ENCODE assay signal across 26 cellular contexts in the genomic region with DNA sequence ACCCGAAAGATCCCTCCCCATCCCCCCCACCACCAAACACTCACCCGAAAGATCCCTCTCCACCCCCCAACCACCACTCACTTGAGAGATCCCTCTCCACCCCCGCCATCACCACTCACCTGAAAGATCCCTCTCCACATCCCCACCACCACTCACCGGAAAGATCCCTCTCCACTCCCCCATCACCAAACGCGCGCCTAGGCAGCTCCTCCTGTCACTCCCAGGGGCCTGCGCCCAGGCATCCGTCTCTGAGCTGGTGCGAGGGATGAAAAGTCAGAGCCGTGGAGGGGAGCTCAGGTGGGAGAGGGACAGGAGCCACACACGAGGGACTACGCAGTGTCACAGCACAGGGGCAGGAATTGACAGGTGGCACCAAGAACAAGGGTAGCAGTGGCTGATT. TPM values are rescaled to one million over a fixed set of nuclear protein-coding genes. Genes with fewer than 3 reads are reported as not detected.
"Had no signal": no experiment of that assay in that cellular context is flagged by ENCODE, and none has a peak within 500 bp of the region (broad histone marks: within the 10 kb centered on the region; RNA-seq: fewer than 3 reads in every experiment).

No MANE protein-coding gene starts in this region.

- DNase-seq: effector CD4-positive, alpha-beta T cell; hippocampal formation; kidney glomerular epithelial cell; mesendoderm; naive B cell; spleen; stimulated activated CD4-positive, alpha-beta T cell treated with anti-CD3 and anti-CD28 coated beads, Interleukin-15, amount 100 ng/mL, for 24 hours; stimulated activated CD4-positive, alpha-beta T cell treated with anti-CD3 and anti-CD28 coated beads, Interleukin-2, amount 100 ng/mL, for 24 hours; stimulated activated CD4-positive, alpha-beta T cell treated with anti-CD3 and anti-CD28 coated beads, Interleukin-4, amount 100 ng/mL, for 4 hours; stimulated activated naive CD4-positive, alpha-beta T cell; stomach; substantia nigra; transverse colon had no signal

- H3K9me3 ChIP-seq: heart left ventricle, spleen, stomach, thoracic aorta, transverse colon had no signal

- H3K27me3 Mint-ChIP-seq: naive B cell had no signal

- H3K4me3 ChIP-seq: heart left ventricle, stomach, thoracic aorta, transverse colon had no signal

- H3K27ac ChIP-seq: thoracic aorta, transverse colon had no signal

- H3K4me3 Mint-ChIP-seq: naive B cell, nephron had no signal

- H3K9me3 Mint-ChIP-seq: naive B cell, nephron had no signal

- H3K27ac Mint-ChIP-seq: nephron had no signal

- H3K36me3 ChIP-seq: heart left ventricle, thoracic aorta, transverse colon had no signal

- H3K27me3 ChIP-seq: heart left ventricle, spleen, stomach, transverse colon had no signal

- H3K36me3 Mint-ChIP-seq: naive B cell had no signal

RNA-seq across cellular contexts. Expression of a gene that starts 55.6 kb away (rescaled TPM):
- total RNA-seq: esophagus mucosa, fibroblast of lung, frontal cortex, glomerular endothelial cell, lung microvascular endothelial cell, osteocyte, pulmonary artery endothelial cell, sciatic nerve, skeletal muscle tissue, thoracic aorta had no signal
- polyA plus RNA-seq: fibroblast of lung, liver had no signal
